30 cellular contexts compared by ENCODE assay signal in the genomic region with DNA sequence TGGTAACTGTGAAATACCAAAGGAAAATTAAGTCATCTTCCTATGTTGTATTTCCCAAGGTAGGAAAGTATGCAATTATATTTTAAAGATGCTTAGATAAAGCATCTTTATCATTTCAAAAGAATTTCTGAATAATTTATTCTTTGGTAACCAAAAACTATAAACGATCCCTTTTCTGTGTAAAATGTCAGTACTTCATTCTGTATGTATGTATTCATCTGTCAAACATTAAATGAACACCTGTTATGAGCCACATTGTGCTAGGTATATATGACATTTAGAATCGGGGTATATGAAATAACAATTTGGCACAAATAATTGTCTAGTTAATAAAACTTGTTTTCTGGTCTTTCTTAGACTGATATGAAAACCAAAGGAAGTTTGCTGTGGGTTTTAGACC.
"Had no signal": no experiment of that assay in that cellular context is flagged by ENCODE, and none has a peak within 500 bp of the region (broad histone marks: within the 10 kb centered on the region; RNA-seq: fewer than 3 reads in every experiment).

No MANE protein-coding gene starts in this region.

- DNase-seq: activated CD4-positive, alpha-beta memory T cell treated with anti-CD3 and anti-CD28 coated beads, Interleukin-2, amount 10 ng/mL, durations not matched to agents 7 days and 5 days; activated CD4-positive, alpha-beta T cell treated with anti-CD3 and anti-CD28 coated beads for 1 hour; activated CD4-positive, alpha-beta T cell treated with anti-CD3 and anti-CD28 coated beads for 4 hours; activated CD4-positive, alpha-beta T cell treated with anti-CD3 and anti-CD28 coated beads, Interleukin-2, amount 10 ng/mL, durations not matched to agents 7 days and 5 days; activated CD4-positive, alpha-beta T cell treated with anti-CD3 and anti-CD28 coated beads, Interleukin-2, amount 50 U/mL, for 4 hours; activated effector memory CD4-positive, alpha-beta T cell treated with anti-CD3 and anti-CD28 coated beads, Interleukin-2, amount 50 U/mL, for 16 hours; activated naive CD4-positive, alpha-beta T cell treated with anti-CD3 and anti-CD28 coated beads for 36 hours; activated naive CD8-positive, alpha-beta T cell treated with anti-CD3 and anti-CD28 coated beads for 36 hours; activated naive CD8-positive, alpha-beta T cell treated with anti-CD3 and anti-CD28 coated beads, Interleukin-2, amount 50 U/mL, for 24 hours; activated T-cell treated with anti-CD3 and anti-CD28 coated beads, Interleukin-2, amount 50 U/mL, for 1 hour; activated T-cell treated with anti-CD3 and anti-CD28 coated beads, Interleukin-2, amount 50 U/mL, for 48 hours; adrenal gland; amygdala; aorta; body of pancreas; caudate nucleus; cerebellar nuclear complex; colonic mucosa; effector CD8-positive, alpha-beta T cell; endodermal cell; foreskin fibroblast; gastrocnemius medialis; glutamatergic neuron; heart left ventricle; T-helper 1 cell; T-helper 2 cell had no signal

- ATAC-seq: activated naive CD8-positive, alpha-beta T cell treated with anti-CD3 and anti-CD28 coated beads, Interleukin-2, amount 50 U/mL, for 24 hours; body of pancreas; esophagus mucosa; gastrocnemius medialis; heart left ventricle had no signal

- H3K27me3 Mint-ChIP-seq: activated CD4-positive, alpha-beta memory T cell treated with anti-CD3 and anti-CD28 coated beads, Interleukin-2, amount 10 ng/mL, durations not matched to agents 7 days and 5 days; activated CD4-positive, alpha-beta T cell treated with anti-CD3 and anti-CD28 coated beads, Interleukin-2, amount 10 ng/mL, durations not matched to agents 7 days and 5 days; activated naive CD4-positive, alpha-beta T cell treated with anti-CD3 and anti-CD28 coated beads, Interleukin-2, amount 50 U/mL, for 24 hours; activated naive CD8-positive, alpha-beta T cell treated with anti-CD3 and anti-CD28 coated beads for 36 hours; activated naive CD8-positive, alpha-beta T cell treated with anti-CD3 and anti-CD28 coated beads, Interleukin-2, amount 50 U/mL, for 24 hours had no signal

- H3K27ac Mint-ChIP-seq: activated CD4-positive, alpha-beta memory T cell treated with anti-CD3 and anti-CD28 coated beads, Interleukin-2, amount 10 ng/mL, durations not matched to agents 7 days and 5 days; activated naive CD4-positive, alpha-beta T cell treated with anti-CD3 and anti-CD28 coated beads for 36 hours; activated naive CD4-positive, alpha-beta T cell treated with anti-CD3 and anti-CD28 coated beads, Interleukin-2, amount 50 U/mL, for 24 hours; activated naive CD8-positive, alpha-beta T cell treated with anti-CD3 and anti-CD28 coated beads, Interleukin-2, amount 50 U/mL, for 24 hours; activated T-helper 1 cell treated with anti-CD3 and anti-CD28 coated beads, Interleukin-12 subunit alpha, Interleukin-12 subunit beta, Interleukin-2, Interleukin-4 antibody, amounts not matched to agents 30 ng/mL and 10 ng/mL and 1 ng/mL, durations not matched to agents 14 hours and 24 hours and 36 hours; activated T-helper 2 cell treated with anti-CD3 and anti-CD28 coated beads, Interferon-gamma antibody, Interleukin-2, Interleukin-4, amounts not matched to agents 10 μg/mL and 5 μg/mL and 100 μg/mL, durations not matched to agents 14 hours and 24 hours and 36 hours; endodermal cell had no signal

- H3K9me3 Mint-ChIP-seq: activated CD4-positive, alpha-beta memory T cell treated with anti-CD3 and anti-CD28 coated beads, Interleukin-2, amount 10 ng/mL, durations not matched to agents 7 days and 5 days; activated naive CD4-positive, alpha-beta T cell treated with anti-CD3 and anti-CD28 coated beads for 36 hours; activated naive CD4-positive, alpha-beta T cell treated with anti-CD3 and anti-CD28 coated beads, Interleukin-2, amount 50 U/mL, for 24 hours; activated naive CD8-positive, alpha-beta T cell treated with anti-CD3 and anti-CD28 coated beads for 36 hours; activated naive CD8-positive, alpha-beta T cell treated with anti-CD3 and anti-CD28 coated beads, Interleukin-2, amount 50 U/mL, for 24 hours; activated T-helper 1 cell treated with anti-CD3 and anti-CD28 coated beads, Interleukin-12 subunit alpha, Interleukin-12 subunit beta, Interleukin-2, Interleukin-4 antibody, amounts not matched to agents 30 ng/mL and 10 ng/mL and 1 ng/mL, durations not matched to agents 14 hours and 24 hours and 36 hours; activated T-helper 2 cell treated with anti-CD3 and anti-CD28 coated beads, Interferon-gamma antibody, Interleukin-2, Interleukin-4, amounts not matched to agents 10 μg/mL and 5 μg/mL and 100 μg/mL, durations not matched to agents 14 hours and 24 hours and 36 hours; endodermal cell had no signal

- H3K4me3 Mint-ChIP-seq: activated CD4-positive, alpha-beta memory T cell treated with anti-CD3 and anti-CD28 coated beads, Interleukin-2, amount 10 ng/mL, durations not matched to agents 7 days and 5 days; activated CD4-positive, alpha-beta T cell treated with anti-CD3 and anti-CD28 coated beads, Interleukin-2, amount 10 ng/mL, durations not matched to agents 7 days and 5 days; activated naive CD4-positive, alpha-beta T cell treated with anti-CD3 and anti-CD28 coated beads for 36 hours; activated naive CD4-positive, alpha-beta T cell treated with anti-CD3 and anti-CD28 coated beads, Interleukin-2, amount 50 U/mL, for 24 hours; activated naive CD8-positive, alpha-beta T cell treated with anti-CD3 and anti-CD28 coated beads for 36 hours; activated naive CD8-positive, alpha-beta T cell treated with anti-CD3 and anti-CD28 coated beads, Interleukin-2, amount 50 U/mL, for 24 hours; activated T-helper 1 cell treated with anti-CD3 and anti-CD28 coated beads, Interleukin-12 subunit alpha, Interleukin-12 subunit beta, Interleukin-2, Interleukin-4 antibody, amounts not matched to agents 30 ng/mL and 10 ng/mL and 1 ng/mL, durations not matched to agents 14 hours and 24 hours and 36 hours; endodermal cell had no signal

- H3K9me3 ChIP-seq: adrenal gland, body of pancreas, colonic mucosa, gastrocnemius medialis had no signal
